ENCODE assay signal across 8 cellular contexts in the genomic region with DNA sequence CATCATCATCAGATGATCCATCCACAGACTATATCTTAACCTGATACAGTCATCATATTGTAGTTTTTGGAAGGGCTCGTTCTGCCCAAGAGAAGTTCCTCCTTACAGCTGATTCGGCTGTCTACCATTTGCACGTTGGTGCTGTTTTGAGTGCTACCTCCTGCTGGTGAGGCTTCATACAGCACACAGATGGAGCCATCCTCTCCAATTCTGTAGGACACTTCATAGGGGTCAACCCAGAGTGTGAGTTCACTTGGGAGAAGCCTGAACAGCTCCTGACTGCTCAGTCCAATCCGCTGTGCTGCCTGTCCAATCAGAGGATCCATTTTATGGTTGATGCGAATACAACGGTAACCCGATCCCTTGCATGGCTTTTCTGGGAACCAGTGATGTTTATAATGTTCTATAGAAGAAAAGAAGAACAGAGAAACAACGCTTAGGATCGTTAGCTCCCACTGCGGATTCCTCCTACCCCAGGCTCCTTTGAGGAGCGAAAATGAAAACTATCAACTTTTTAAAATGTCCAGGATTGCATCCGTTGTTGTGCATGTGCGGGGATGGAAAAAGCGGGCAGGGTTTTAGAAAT. TPM values are rescaled to one million over a fixed set of nuclear protein-coding genes. Genes with fewer than 3 reads are reported as not detected.
A peak's percentile ranks its signal among the peaks of the same experiment; 100 is the strongest.
DNase-seq lines count a peak whose midpoint lies in the region; FAIRE-seq and TF ChIP-seq lines count a peak whose summit lies in the region.

No MANE protein-coding gene starts in this region.

- H3K27me3 ChIP-seq in esophagus muscularis mucosa, result no peaks in the 10 kb centered on the region

- H3K36me3 ChIP-seq in esophagus muscularis mucosa, result peaks cover 0 to 43% (median 8%) of the 10 kb centered on the region in 4 donors

- DNase-seq in AG10803 (ENCODE audit: low read depth) (peak; percentile 96), GM19239 (ENCODE audit: insufficient read length, low spot score) (no peak), KBM-7 (peak; percentile 87), esophagus muscularis mucosa (ENCODE audit: extremely low spot score) (peak; percentile 95), myocyte (ENCODE audit: low read depth) (peak; percentile 96)
- DNase-seq in activated T-cell treated with anti-CD3 and anti-CD28 coated beads, Interleukin-2, amount 50 U/mL, for 24 hours, result peak; percentile 74
- DNase-seq in stimulated activated CD8-positive, alpha-beta memory T cell treated with anti-CD3 and anti-CD28 coated beads, Interleukin-7, amount 100 ng/mL, for 48 hours (ENCODE audit: extremely low read depth in 1 of 2, low read depth in 1 of 2), result peak; percentile 33 to 49

- peak; percentile 95 for TF ChIP-seq CTCF in AG10803 (conservative IDR thresholded peaks at IDR 0.05; ENCODE audit: low read length)
- TF ChIP-seq CTCF in esophagus muscularis mucosa (IDR thresholded peaks at IDR 0.05), result peak; percentile 61 to 82 (median 75)

- in situ Hi-C loops in KBM-7 (cut with MboI; ENCODE audit: low pct_unique_long_range_greater_than_20kb, low sequenced_read_pairs), result no loop called here

- H3K9me3 Mint-ChIP-seq in activated T-cell treated with anti-CD3 and anti-CD28 coated beads, Interleukin-2, amount 50 U/mL, for 24 hours, result no peaks in the 10 kb centered on the region

- H3K4me1 Mint-ChIP-seq in activated T-cell treated with anti-CD3 and anti-CD28 coated beads, Interleukin-2, amount 50 U/mL, for 24 hours (ENCODE audit: low read depth), result peaks cover 50% of the 10 kb centered on the region

- TF ChIP-seq POLR2A in esophagus muscularis mucosa (IDR thresholded peaks at IDR 0.05; ENCODE audit: low read depth), result no peak

- peaks cover 0 to 27% (median 18%) of the 10 kb centered on the region in 4 donors for H3K4me1 ChIP-seq in esophagus muscularis mucosa

- H3K4me3 Mint-ChIP-seq in activated T-cell treated with anti-CD3 and anti-CD28 coated beads, Interleukin-2, amount 50 U/mL, for 24 hours, result peak overlapping the region; percentile 100

- H3K4me3 ChIP-seq in AG10803 (ENCODE audit: low read length) (peak overlapping the region; percentile 85), esophagus muscularis mucosa (peak overlapping the region; percentile 77 to 97 (median 91))

- FAIRE-seq in GM19239 (lab: Jason Lieb, UNC), result peak; percentile 93

- H3K36me3 Mint-ChIP-seq in activated T-cell treated with anti-CD3 and anti-CD28 coated beads, Interleukin-2, amount 50 U/mL, for 24 hours (ENCODE audit: low read depth), result peaks cover 68% of the 10 kb centered on the region

- intact Hi-C loops in esophagus muscularis mucosa (cut with DNase I), result loop anchor here (5.0 to 10.0 kb wide), 3 partner anchors 67 to 411 kb away; no protein-coding TSS in a partner anchor

- H3K27me3 Mint-ChIP-seq in activated T-cell treated with anti-CD3 and anti-CD28 coated beads, Interleukin-2, amount 50 U/mL, for 24 hours, result no peaks in the 10 kb centered on the region

- 2% methylated on average over 14 of the region's 14 CpGs for WGBS in esophagus muscularis mucosa

- no peaks in the 10 kb centered on the region for H3K9me3 ChIP-seq in esophagus muscularis mucosa

- peak overlapping the region; percentile 99 for H3K27ac Mint-ChIP-seq in activated T-cell treated with anti-CD3 and anti-CD28 coated beads, Interleukin-2, amount 50 U/mL, for 24 hours

- TF ChIP-seq EP300 in esophagus muscularis mucosa (IDR thresholded peaks at IDR 0.05), result no peak

- H3K27ac ChIP-seq in esophagus muscularis mucosa (replicated peaks in 1 of 4), result peak overlapping the region; percentile 99

TF ChIP-seq in PFSK-1, 5 proteins besides CTCF, POLR2A, EP300 and RAD21:
- TF ChIP-seq FOXP2 (optimal IDR thresholded peaks at IDR 0.05; ENCODE audit: borderline replicate concordance, extremely low read depth, extremely low read length, insufficient read depth) (peak; percentile 46), POLR2AphosphoS5 (IDR thresholded peaks at IDR 0.05; ENCODE audit: low read depth, low read length) (no peak), SIN3A (IDR thresholded peaks at IDR 0.05; ENCODE audit: borderline replicate concordance, insufficient read depth, low read length) (peak; percentile 92; the same call in 1 of the 2 replicates), TAF1 (IDR thresholded peaks at IDR 0.05; ENCODE audit: borderline replicate concordance, insufficient read depth, low read length) (peak; percentile 62; the same call in 1 of the 2 replicates), REST (IDR thresholded peaks at IDR 0.05; ENCODE audit: insufficient read depth in 1 of 2, low read depth in 2 of 2, low read length in 2 of 2) (peak in 1 of 2 experiments; percentile 63; a peak in 1 of 4 replicates)

RNA-seq across cellular contexts. Expression of gene BTG1, which starts 1.5 kb away (rescaled TPM):
- 72.9 TPM for polyA plus RNA-seq in PFSK-1 (2012; ENCODE audit: insufficient read length, low read depth)
- total RNA-seq in esophagus muscularis mucosa, result 10 to 100 TPM; 40.6 to 66.4 (median 43.1) TPM
- 56.2 and 63.1 TPM in 2 replicates for total RNA-seq in myocyte
- polyA plus RNA-seq in myocyte (2012), result 84.0 TPM
